In genomic region chr15:63041982-63042878, GRCh38 we compare ENCODE assay signal across 1 cellular context.
TF ChIP-seq lines count a peak whose summit lies in the region.

Gene TPM1, plus strand, starts transcription at chr15:63042747. Its CDS starts 83 bp downstream, at chr15:63042830.

TF ChIP-seq in HepG2, 621 proteins besides CTCF, POLR2A, EP300 and RAD21 (continues in another document):
- TF ChIP-seq, protein P1, sequence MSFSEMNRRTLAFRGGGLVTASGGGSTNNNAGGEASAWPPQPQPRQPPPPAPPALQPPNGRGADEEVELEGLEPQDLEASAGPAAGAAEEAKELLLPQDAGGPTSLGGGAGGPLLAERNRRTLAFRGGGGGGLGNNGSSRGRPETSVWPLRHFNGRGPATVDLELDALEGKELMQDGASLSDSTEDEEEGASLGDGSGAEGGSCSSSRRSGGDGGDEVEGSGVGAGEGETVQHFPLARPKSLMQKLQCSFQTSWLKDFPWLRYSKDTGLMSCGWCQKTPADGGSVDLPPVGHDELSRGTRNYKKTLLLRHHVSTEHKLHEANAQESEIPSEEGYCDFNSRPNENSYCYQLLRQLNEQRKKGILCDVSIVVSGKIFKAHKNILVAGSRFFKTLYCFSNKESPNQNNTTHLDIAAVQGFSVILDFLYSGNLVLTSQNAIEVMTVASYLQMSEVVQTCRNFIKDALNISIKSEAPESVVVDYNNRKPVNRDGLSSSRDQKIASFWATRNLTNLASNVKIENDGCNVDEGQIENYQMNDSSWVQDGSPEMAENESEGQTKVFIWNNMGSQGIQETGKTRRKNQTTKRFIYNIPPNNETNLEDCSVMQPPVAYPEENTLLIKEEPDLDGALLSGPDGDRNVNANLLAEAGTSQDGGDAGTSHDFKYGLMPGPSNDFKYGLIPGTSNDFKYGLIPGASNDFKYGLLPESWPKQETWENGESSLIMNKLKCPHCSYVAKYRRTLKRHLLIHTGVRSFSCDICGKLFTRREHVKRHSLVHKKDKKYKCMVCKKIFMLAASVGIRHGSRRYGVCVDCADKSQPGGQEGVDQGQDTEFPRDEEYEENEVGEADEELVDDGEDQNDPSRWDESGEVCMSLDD (CRISPR knock-in tag; IDR thresholded peaks at IDR 0.05; ENCODE audit: borderline replicate concordance), result no peak
- no peak for TF ChIP-seq BRF2 (CRISPR knock-in tag; IDR thresholded peaks at IDR 0.05)
- no peak for TF ChIP-seq MAFG (CRISPR knock-in tag; IDR thresholded peaks at IDR 0.05)
- no peak for TF ChIP-seq ZKSCAN5 (CRISPR knock-in tag; IDR thresholded peaks at IDR 0.05)
- no peak for TF ChIP-seq HNRNPUL1 (IDR thresholded peaks at IDR 0.05; ENCODE audit: low read depth, low read length)
- TF ChIP-seq PHF21A (CRISPR knock-in tag; IDR thresholded peaks at IDR 0.05), result peak; percentile 57; the same call in 1 of the 2 replicates
- no peak for TF ChIP-seq KLF6 (CRISPR knock-in tag; IDR thresholded peaks at IDR 0.05)
- TF ChIP-seq, protein P2, sequence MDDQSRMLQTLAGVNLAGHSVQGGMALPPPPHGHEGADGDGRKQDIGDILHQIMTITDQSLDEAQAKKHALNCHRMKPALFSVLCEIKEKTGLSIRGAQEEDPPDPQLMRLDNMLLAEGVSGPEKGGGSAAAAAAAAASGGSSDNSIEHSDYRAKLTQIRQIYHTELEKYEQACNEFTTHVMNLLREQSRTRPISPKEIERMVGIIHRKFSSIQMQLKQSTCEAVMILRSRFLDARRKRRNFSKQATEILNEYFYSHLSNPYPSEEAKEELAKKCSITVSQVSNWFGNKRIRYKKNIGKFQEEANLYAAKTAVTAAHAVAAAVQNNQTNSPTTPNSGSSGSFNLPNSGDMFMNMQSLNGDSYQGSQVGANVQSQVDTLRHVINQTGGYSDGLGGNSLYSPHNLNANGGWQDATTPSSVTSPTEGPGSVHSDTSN (CRISPR knock-in tag; IDR thresholded peaks at IDR 0.05; ENCODE audit: borderline replicate concordance), result no peak
- TF ChIP-seq ZNF142 (CRISPR knock-in tag; IDR thresholded peaks at IDR 0.05), result peak; percentile 67; the same call in 1 of the 2 replicates
- TF ChIP-seq DZIP1 (CRISPR knock-in tag; IDR thresholded peaks at IDR 0.05), result peak; percentile 56; the same call in 1 of the 2 replicates
- no peak for TF ChIP-seq YEATS2 (CRISPR knock-in tag; IDR thresholded peaks at IDR 0.05; ENCODE audit: borderline replicate concordance)
- peak; percentile 19; the same call in 1 of the 2 replicates for TF ChIP-seq DMAP1 (CRISPR knock-in tag; IDR thresholded peaks at IDR 0.05)
- no peak for TF ChIP-seq MBD4 (IDR thresholded peaks at IDR 0.05; ENCODE audit: borderline replicate concordance, low read length)
- TF ChIP-seq, protein P3, sequence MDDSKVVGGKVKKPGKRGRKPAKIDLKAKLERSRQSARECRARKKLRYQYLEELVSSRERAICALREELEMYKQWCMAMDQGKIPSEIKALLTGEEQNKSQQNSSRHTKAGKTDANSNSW (CRISPR knock-in tag; IDR thresholded peaks at IDR 0.05; ENCODE audit: borderline replicate concordance), result no peak
- TF ChIP-seq, protein P4, sequence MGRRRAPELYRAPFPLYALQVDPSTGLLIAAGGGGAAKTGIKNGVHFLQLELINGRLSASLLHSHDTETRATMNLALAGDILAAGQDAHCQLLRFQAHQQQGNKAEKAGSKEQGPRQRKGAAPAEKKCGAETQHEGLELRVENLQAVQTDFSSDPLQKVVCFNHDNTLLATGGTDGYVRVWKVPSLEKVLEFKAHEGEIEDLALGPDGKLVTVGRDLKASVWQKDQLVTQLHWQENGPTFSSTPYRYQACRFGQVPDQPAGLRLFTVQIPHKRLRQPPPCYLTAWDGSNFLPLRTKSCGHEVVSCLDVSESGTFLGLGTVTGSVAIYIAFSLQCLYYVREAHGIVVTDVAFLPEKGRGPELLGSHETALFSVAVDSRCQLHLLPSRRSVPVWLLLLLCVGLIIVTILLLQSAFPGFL (CRISPR knock-in tag; IDR thresholded peaks at IDR 0.05), result no peak
- 0 out of 2 replicates have a peak, but pooled peaks have one; percentile 11 for TF ChIP-seq HDAC2 (CRISPR knock-in tag; IDR thresholded peaks at IDR 0.05)
- TF ChIP-seq, protein P5, sequence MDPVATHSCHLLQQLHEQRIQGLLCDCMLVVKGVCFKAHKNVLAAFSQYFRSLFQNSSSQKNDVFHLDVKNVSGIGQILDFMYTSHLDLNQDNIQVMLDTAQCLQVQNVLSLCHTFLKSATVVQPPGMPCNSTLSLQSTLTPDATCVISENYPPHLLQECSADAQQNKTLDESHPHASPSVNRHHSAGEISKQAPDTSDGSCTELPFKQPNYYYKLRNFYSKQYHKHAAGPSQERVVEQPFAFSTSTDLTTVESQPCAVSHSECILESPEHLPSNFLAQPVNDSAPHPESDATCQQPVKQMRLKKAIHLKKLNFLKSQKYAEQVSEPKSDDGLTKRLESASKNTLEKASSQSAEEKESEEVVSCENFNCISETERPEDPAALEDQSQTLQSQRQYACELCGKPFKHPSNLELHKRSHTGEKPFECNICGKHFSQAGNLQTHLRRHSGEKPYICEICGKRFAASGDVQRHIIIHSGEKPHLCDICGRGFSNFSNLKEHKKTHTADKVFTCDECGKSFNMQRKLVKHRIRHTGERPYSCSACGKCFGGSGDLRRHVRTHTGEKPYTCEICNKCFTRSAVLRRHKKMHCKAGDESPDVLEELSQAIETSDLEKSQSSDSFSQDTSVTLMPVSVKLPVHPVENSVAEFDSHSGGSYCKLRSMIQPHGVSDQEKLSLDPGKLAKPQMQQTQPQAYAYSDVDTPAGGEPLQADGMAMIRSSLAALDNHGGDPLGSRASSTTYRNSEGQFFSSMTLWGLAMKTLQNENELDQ (CRISPR knock-in tag; IDR thresholded peaks at IDR 0.05; ENCODE audit: borderline replicate concordance), result no peak
- TF ChIP-seq BORCS8-MEF2B (CRISPR knock-in tag; IDR thresholded peaks at IDR 0.05), result no peak
- TF ChIP-seq ZBTB14 (CRISPR knock-in tag; IDR thresholded peaks at IDR 0.05), result peak; percentile 64; the same call in 1 of the 2 replicates
- 0 out of 2 replicates have a peak, but pooled peaks have one; percentile 3 for TF ChIP-seq ZNF776 (CRISPR knock-in tag; IDR thresholded peaks at IDR 0.05)
- TF ChIP-seq BCL6 (CRISPR knock-in tag; IDR thresholded peaks at IDR 0.05), result no peak
- TF ChIP-seq ZNF558 (CRISPR knock-in tag; IDR thresholded peaks at IDR 0.05; ENCODE audit: borderline replicate concordance), result no peak
- 0 out of 2 replicates have a peak, but pooled peaks have one; percentile 32 for TF ChIP-seq HOXA3 (CRISPR knock-in tag; IDR thresholded peaks at IDR 0.05)
- peak; percentile 41; the same call in 1 of the 2 replicates for TF ChIP-seq ZBTB7B (CRISPR knock-in tag; IDR thresholded peaks at IDR 0.05)
- TF ChIP-seq PCBP1 (IDR thresholded peaks at IDR 0.05; ENCODE audit: borderline replicate concordance, low read depth, low read length), result no peak
- TF ChIP-seq NONO (IDR thresholded peaks at IDR 0.05), result no peak
- peak; percentile 49; the same call in 1 of the 2 replicates for TF ChIP-seq NONO (CRISPR knock-in tag; conservative IDR thresholded peaks at IDR 0.05)
- TF ChIP-seq ATRX (CRISPR knock-in tag; IDR thresholded peaks at IDR 0.05; ENCODE audit: borderline replicate concordance), result no peak
- TF ChIP-seq YY1 (IDR thresholded peaks at IDR 0.05; ENCODE audit: insufficient read depth, insufficient replicate concordance, low read depth, low read length), result peak; percentile 67
- TF ChIP-seq MXD3 (CRISPR knock-in tag; IDR thresholded peaks at IDR 0.05), result peak; percentile 63; the same call in 1 of the 2 replicates
- no peak for TF ChIP-seq ZNF710 (CRISPR knock-in tag; IDR thresholded peaks at IDR 0.05; ENCODE audit: borderline replicate concordance)
